Comparison of ENCODE assay signal across 24 cellular contexts in the genomic region with DNA sequence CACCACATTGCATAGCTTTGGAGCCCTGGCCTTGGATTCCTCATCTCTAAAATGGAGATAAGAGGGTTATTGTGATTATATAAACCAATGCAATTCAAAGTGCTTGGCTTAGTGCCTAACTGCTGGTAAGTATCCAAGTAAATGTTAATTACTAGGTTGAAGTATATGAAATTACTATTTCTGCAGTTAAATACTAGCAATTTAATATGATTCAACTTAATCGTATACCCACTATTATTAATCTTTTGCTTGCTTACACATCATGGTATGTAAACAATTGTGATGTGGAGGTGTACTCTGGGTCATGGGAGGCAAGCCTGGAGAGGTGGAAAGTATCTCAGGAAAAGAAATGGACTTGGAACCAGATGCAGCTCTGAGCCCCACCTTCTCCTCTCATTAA. TPM values are rescaled to one million over a fixed set of nuclear protein-coding genes. Genes with fewer than 3 reads are reported as not detected.
"Had no signal": no experiment of that assay in that cellular context is flagged by ENCODE, and none has a peak within 500 bp of the region (broad histone marks: within the 10 kb centered on the region; RNA-seq: fewer than 3 reads in every experiment).

No MANE protein-coding gene starts in this region.

- H3K4me3 ChIP-seq: cardiac muscle cell, SK-N-MC had no signal

- H3K36me3 ChIP-seq: brain microvascular endothelial cell, cardiac muscle cell had no signal

- H3K27ac ChIP-seq: brain microvascular endothelial cell, cardiac muscle cell, SK-N-MC, VCaP had no signal

- ATAC-seq: activated T-cell treated with anti-CD3 and anti-CD28 coated beads, Interleukin-2, amount 50 U/mL, for 4 hours; Panc1; Right ventricle myocardium inferior; T-cell had no signal

- DNase-seq: activated CD4-positive, alpha-beta memory T cell treated with anti-CD3 and anti-CD28 coated beads for 36 hours; activated CD4-positive, alpha-beta T cell treated with anti-CD3 and anti-CD28 coated beads, Interleukin-2, amount 10 ng/mL, durations not matched to agents 7 days and 5 days; activated CD4-positive, CD25-positive, alpha-beta regulatory T cell; activated CD8-positive, alpha-beta memory T cell treated with anti-CD3 and anti-CD28 coated beads for 24 hours; activated gamma-delta T cell; activated naive CD4-positive, alpha-beta T cell treated with anti-CD3 and anti-CD28 coated beads for 36 hours; activated T-cell treated with anti-CD3 and anti-CD28 coated beads, Interleukin-2, amount 50 U/mL, for 4 hours; brain microvascular endothelial cell; KG1; NCI-H1092 treated with DMSO at 0.1 percent for 48 hours; NCI-H1930; NCI-H510A treated with DMSO at 0.1 percent for 48 hours; NK-92 treated with Interleukin-12 subunit alpha and Interleukin-12 subunit beta, amount 100 ng/mL, for 24 hours; OCI-M1; RPMI8226; T-cell had no signal

RNA-seq across cellular contexts. Expression of a gene that starts 23.9 kb away (rescaled TPM):
- total RNA-seq: activated CD4-positive, alpha-beta memory T cell treated with anti-CD3 and anti-CD28 coated beads for 36 hours; activated CD4-positive, alpha-beta T cell treated with anti-CD3 and anti-CD28 coated beads, Interleukin-2, amount 10 ng/mL, durations not matched to agents 7 days and 5 days; activated naive CD4-positive, alpha-beta T cell treated with anti-CD3 and anti-CD28 coated beads for 36 hours; activated T-cell treated with anti-CD3 and anti-CD28 coated beads, Interleukin-2, amount 50 U/mL, for 4 hours; cardiac muscle cell; LHCN-M2; M059J; Right ventricle myocardium inferior; T-cell; T-helper 2 cell treated with Interferon-gamma antibody and Interleukin-4, amounts not matched to agents 100 ng/mL and 5 ng/mL, for 36 hours had no signal

RNA-seq across cellular contexts. Expression of a gene that starts 59.7 kb away (rescaled TPM):
- total RNA-seq: activated CD4-positive, alpha-beta memory T cell treated with anti-CD3 and anti-CD28 coated beads for 36 hours; activated CD4-positive, alpha-beta T cell treated with anti-CD3 and anti-CD28 coated beads, Interleukin-2, amount 10 ng/mL, durations not matched to agents 7 days and 5 days; activated naive CD4-positive, alpha-beta T cell treated with anti-CD3 and anti-CD28 coated beads for 36 hours; activated T-cell treated with anti-CD3 and anti-CD28 coated beads, Interleukin-2, amount 50 U/mL, for 4 hours; cardiac muscle cell; LHCN-M2; M059J; Right ventricle myocardium inferior; T-helper 2 cell treated with Interferon-gamma antibody and Interleukin-4, amounts not matched to agents 100 ng/mL and 5 ng/mL, for 36 hours had no signal
